22 cellular contexts compared by ENCODE assay signal in the genomic region with DNA sequence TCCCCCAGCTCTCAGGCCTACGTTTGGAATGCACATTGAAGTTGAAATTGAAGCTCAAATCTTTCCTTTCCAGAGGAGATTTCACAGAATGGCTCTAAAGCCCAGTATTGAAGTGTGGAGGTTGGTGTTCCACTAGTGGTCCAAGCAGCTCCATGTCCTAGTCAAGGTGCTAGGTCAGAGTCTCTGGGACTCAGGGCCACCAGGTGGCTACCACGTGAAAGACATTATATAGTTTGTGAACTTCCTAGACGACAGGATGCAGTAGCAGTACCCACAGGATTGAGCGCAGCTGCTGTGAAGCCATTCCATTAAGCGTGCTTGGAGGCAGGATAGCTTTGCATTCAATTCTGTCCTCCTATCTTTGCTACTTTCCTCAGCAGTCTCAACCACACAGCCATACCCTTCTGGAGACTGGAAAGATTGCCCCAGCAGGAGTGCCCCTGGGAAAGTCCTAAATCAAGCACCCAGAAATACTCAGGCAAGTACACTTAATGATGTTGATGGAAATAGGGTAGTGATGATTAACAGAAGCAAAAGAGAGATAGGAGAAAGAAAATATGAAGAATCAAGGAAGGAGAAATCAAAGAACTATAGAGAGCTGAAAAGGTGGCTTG.
"Had no signal": no experiment of that assay in that cellular context is flagged by ENCODE, and none has a peak within 500 bp of the region (broad histone marks: within the 10 kb centered on the region; RNA-seq: fewer than 3 reads in every experiment).

No MANE protein-coding gene starts in this region.

- H3K27ac ChIP-seq: adrenal gland, gastrocnemius medialis, heart left ventricle, neural progenitor cell, ovary, psoas muscle, skin epidermis, thoracic aorta had no signal

- H3K4me3 ChIP-seq: adrenal gland, gastrocnemius medialis, heart left ventricle, neural progenitor cell, ovary, psoas muscle, skin epidermis, thoracic aorta had no signal

- H3K4me1 ChIP-seq: neural progenitor cell had no signal

- H3K27me3 ChIP-seq: ovary had no signal

- DNase-seq: activated CD4-positive, alpha-beta T cell treated with anti-CD3 and anti-CD28 coated beads, Interleukin-2, amount 50 U/mL, for 1 hour; activated CD4-positive, CD25-positive, alpha-beta regulatory T cell treated with anti-CD3 and anti-CD28 coated beads, Interleukin-2, amount 50 U/mL, for 72 hours; activated CD8-positive, alpha-beta memory T cell treated with anti-CD3 and anti-CD28 coated beads, Interleukin-2, amount 50 U/mL, for 4 hours; activated effector memory CD4-positive, alpha-beta T cell treated with Interleukin-2 at 50 U/mL for 16 hours; activated T-cell treated with anti-CD3 and anti-CD28 coated beads, Interleukin-2, amount 50 U/mL, for 4 hours; adrenal gland; dermis blood vessel endothelial cell; gastrocnemius medialis; heart left ventricle; naive thymus-derived CD4-positive, alpha-beta T cell; ovary; psoas muscle; right cardiac atrium; SK-N-SH; stimulated activated CD4-positive, alpha-beta T cell treated with anti-CD3 and anti-CD28 coated beads, Interleukin-15, amount 100 ng/mL, for 24 hours; stimulated activated CD4-positive, alpha-beta T cell treated with anti-CD3 and anti-CD28 coated beads, Interleukin-2, amount 100 ng/mL, for 48 hours; stimulated activated naive CD8-positive, alpha-beta T cell treated with anti-CD3 and anti-CD28 coated beads, Interleukin-15, amount 100 ng/mL, for 72 hours; T-cell; T-helper 9 cell had no signal

- H3K9me3 ChIP-seq: adrenal gland, gastrocnemius medialis, heart left ventricle, ovary, psoas muscle, SK-N-SH, thoracic aorta had no signal

- H3K36me3 ChIP-seq: adrenal gland, gastrocnemius medialis, heart left ventricle, neural progenitor cell, ovary, thoracic aorta had no signal
